8 cellular contexts compared by ENCODE assay signal in the genomic region with DNA sequence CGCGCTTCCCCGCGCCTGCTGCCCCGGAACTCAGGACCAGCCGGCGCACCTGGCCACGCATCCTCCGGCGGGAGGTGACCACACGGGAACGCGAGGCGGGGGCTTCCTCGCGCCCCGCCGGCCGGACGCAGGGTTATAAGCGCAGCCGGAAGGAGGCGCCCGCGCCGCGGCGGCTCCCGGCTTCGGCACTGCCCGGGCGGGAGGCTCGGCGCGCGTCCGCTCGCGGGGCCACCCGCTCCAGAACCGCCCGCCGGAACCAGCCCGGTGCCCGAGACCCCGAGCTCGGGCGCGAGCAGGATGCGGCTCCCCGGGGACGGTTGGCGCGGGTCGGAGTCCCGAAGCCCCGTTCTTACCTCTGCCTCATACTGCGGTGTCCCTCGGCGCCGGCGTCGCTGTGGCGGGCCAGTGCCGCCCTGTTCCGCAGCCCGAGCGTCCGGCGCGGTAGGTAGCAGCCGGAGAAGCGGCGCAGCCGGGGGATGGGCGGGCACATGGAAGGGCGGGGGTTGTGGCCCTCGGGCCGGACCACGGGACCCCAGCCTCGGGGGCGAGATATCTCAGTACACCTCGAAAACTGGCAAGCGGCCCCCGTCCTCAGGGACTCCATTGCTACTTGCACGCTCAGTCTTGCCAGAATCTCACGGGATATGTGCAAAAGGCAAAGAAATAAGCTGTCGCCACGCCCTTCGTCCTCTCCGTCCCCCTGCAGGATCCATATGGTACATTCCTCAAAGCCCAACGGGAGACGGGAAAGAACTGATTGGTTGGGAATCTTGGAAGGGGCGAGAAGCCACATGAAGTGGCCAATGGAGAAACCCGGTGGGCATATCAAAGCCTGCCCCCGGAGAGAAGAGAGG. TPM values are rescaled to one million over a fixed set of nuclear protein-coding genes. Genes with fewer than 3 reads are reported as not detected.
A peak's percentile ranks its signal among the peaks of the same experiment; 100 is the strongest.
DNase-seq lines count a peak whose midpoint lies in the region; ATAC-seq and TF ChIP-seq lines count a peak whose summit lies in the region.

No MANE protein-coding gene starts in this region.

- peak; percentile 26 for TF ChIP-seq CTCF in foreskin fibroblast (IDR thresholded peaks at IDR 0.05; ENCODE audit: low read depth, low read length)

- peaks cover 35% of the 10 kb centered on the region for H3K27me3 Mint-ChIP-seq in activated naive CD4-positive, alpha-beta T cell treated with anti-CD3 and anti-CD28 coated beads, Interleukin-2, amount 10 ng/mL, durations not matched to agents 7 days and 5 days
- peaks cover 6 to 13% of the 10 kb centered on the region in 2 donors for H3K27me3 Mint-ChIP-seq in natural killer cell treated with Interleukin-12 subunit alpha and Interleukin-12 subunit beta and Interleukin-15 and Interleukin-18, amount 100 ng/mL, for 72 hours

- peak overlapping the region; percentile 65 to 88 for H3K9ac ChIP-seq in stomach smooth muscle (ENCODE audit: low read length in 2 of 2)

- H3K4me3 Mint-ChIP-seq in activated naive CD4-positive, alpha-beta T cell treated with anti-CD3 and anti-CD28 coated beads, Interleukin-2, amount 10 ng/mL, durations not matched to agents 7 days and 5 days = peak overlapping the region; percentile 87
- H3K4me3 Mint-ChIP-seq in natural killer cell treated with Interleukin-12 subunit alpha and Interleukin-12 subunit beta and Interleukin-15 and Interleukin-18, amount 100 ng/mL, for 72 hours = peak overlapping the region; percentile 93

- DNase-seq in MV-4-11 (lab: John Stamatoyannopoulos, UW) = peak; percentile 95
- DNase-seq in SJCRH30 = peak; percentile 96 to 98
- peak; percentile 76 for DNase-seq in activated naive CD4-positive, alpha-beta T cell treated with anti-CD3 and anti-CD28 coated beads, Interleukin-2, amount 10 ng/mL, durations not matched to agents 7 days and 5 days
- DNase-seq in foreskin fibroblast = peak; percentile 96 to 98
- peak; percentile 87 for DNase-seq in natural killer cell treated with Interleukin-12 subunit alpha and Interleukin-12 subunit beta and Interleukin-15 and Interleukin-18, amount 100 ng/mL, for 72 hours (ENCODE audit: low spot score)

- CTCF ChIA-PET in activated naive CD4-positive, alpha-beta T cell treated with anti-CD3 and anti-CD28 coated beads, Interleukin-2, amount 10 ng/mL, durations not matched to agents 7 days and 5 days (lab: Charles Lee) = interaction anchor here (1.0 to 1.5 kb wide), 3 partner anchors 23 to 109 kb away, joined by 3 read pairs; partner anchors contain the start of gene MICAL3

- peak overlapping the region; percentile 87 for H3K4me3 ChIP-seq in SJCRH30
- peak overlapping the region; percentile 80 to 86 for H3K4me3 ChIP-seq in foreskin fibroblast (ENCODE audit: low read depth in 1 of 2, low read length in 2 of 2)
- peak overlapping the region; percentile 68 to 83 for H3K4me3 ChIP-seq in stomach smooth muscle (ENCODE audit: low read length in 2 of 2)

- peaks cover 53% of the 10 kb centered on the region for H3K4me1 Mint-ChIP-seq in activated naive CD4-positive, alpha-beta T cell treated with anti-CD3 and anti-CD28 coated beads, Interleukin-2, amount 10 ng/mL, durations not matched to agents 7 days and 5 days
- peaks cover 38 to 41% of the 10 kb centered on the region in 2 donors for H3K4me1 Mint-ChIP-seq in natural killer cell treated with Interleukin-12 subunit alpha and Interleukin-12 subunit beta and Interleukin-15 and Interleukin-18, amount 100 ng/mL, for 72 hours (ENCODE audit: low read depth in 2 of 2)

- H3K36me3 Mint-ChIP-seq in activated naive CD4-positive, alpha-beta T cell treated with anti-CD3 and anti-CD28 coated beads, Interleukin-2, amount 10 ng/mL, durations not matched to agents 7 days and 5 days = no peaks in the 10 kb centered on the region
- no peaks in the 10 kb centered on the region for H3K36me3 Mint-ChIP-seq in natural killer cell treated with Interleukin-12 subunit alpha and Interleukin-12 subunit beta and Interleukin-15 and Interleukin-18, amount 100 ng/mL, for 72 hours

- ATAC-seq in GM18498 (IDR thresholded peaks at IDR 0.05; ENCODE audit: unreplicated experiment) (peak; percentile 36), HG03135 (IDR thresholded peaks at IDR 0.05; ENCODE audit: unreplicated experiment) (no peak)
- ATAC-seq in natural killer cell treated with Interleukin-12 subunit alpha and Interleukin-12 subunit beta and Interleukin-15 and Interleukin-18, amount 100 ng/mL, for 72 hours = peak; percentile 89 to 92

- no peaks in the 10 kb centered on the region for H3K9me3 Mint-ChIP-seq in activated naive CD4-positive, alpha-beta T cell treated with anti-CD3 and anti-CD28 coated beads, Interleukin-2, amount 10 ng/mL, durations not matched to agents 7 days and 5 days
- no peaks in the 10 kb centered on the region for H3K9me3 Mint-ChIP-seq in natural killer cell treated with Interleukin-12 subunit alpha and Interleukin-12 subunit beta and Interleukin-15 and Interleukin-18, amount 100 ng/mL, for 72 hours

- H3K9me3 ChIP-seq in SJCRH30 (replicated peaks) (no peaks in the 10 kb centered on the region), stomach smooth muscle (ENCODE audit: control insufficient read depth in 2 of 2, low read length in 2 of 2) (no peaks in the 10 kb centered on the region)

- H3K36me3 ChIP-seq in SJCRH30 (no peaks in the 10 kb centered on the region), stomach smooth muscle (ENCODE audit: control insufficient read depth in 2 of 2, insufficient read depth in 2 of 2, low read length in 2 of 2) (no peaks in the 10 kb centered on the region)

- H3K4me1 ChIP-seq in SJCRH30 (no peaks in the 10 kb centered on the region), stomach smooth muscle (ENCODE audit: control insufficient read depth, insufficient read depth, low read length) (peaks cover 36% of the 10 kb centered on the region)

- H3K27ac Mint-ChIP-seq in activated naive CD4-positive, alpha-beta T cell treated with anti-CD3 and anti-CD28 coated beads, Interleukin-2, amount 10 ng/mL, durations not matched to agents 7 days and 5 days = peak overlapping the region; percentile 88
- peak overlapping the region; percentile 91 to 93 for H3K27ac Mint-ChIP-seq in natural killer cell treated with Interleukin-12 subunit alpha and Interleukin-12 subunit beta and Interleukin-15 and Interleukin-18, amount 100 ng/mL, for 72 hours

- H3K27ac ChIP-seq in SJCRH30 = peak overlapping the region; percentile 89
- peak overlapping the region; percentile 92 for H3K27ac ChIP-seq in stomach smooth muscle (ENCODE audit: low read length)

- H3K27me3 ChIP-seq in SJCRH30 = no peaks in the 10 kb centered on the region
- H3K27me3 ChIP-seq in stomach smooth muscle (ENCODE audit: control insufficient read depth in 1 of 2, insufficient read depth in 2 of 2, low read length in 2 of 2) = no peaks in the 10 kb centered on the region

RNA-seq across cellular contexts. Expression of gene MICAL3, which starts 23.1 kb away (rescaled TPM):
- 21.9 and 26.1 TPM in 2 replicates for total RNA-seq in SJCRH30 (2014; rRNA removed; shearing (Covaris generic))
- 10 to 100 TPM; 52.7 to 62.1 TPM for total RNA-seq in natural killer cell treated with Interleukin-12 subunit alpha and Interleukin-12 subunit beta and Interleukin-15 and Interleukin-18, amount 100 ng/mL, for 72 hours
